13 cellular contexts compared by ENCODE assay signal in genomic region chr22:26481112-26481693, GRCh38. TPM values are rescaled to one million over a fixed set of nuclear protein-coding genes. Genes with fewer than 3 reads are reported as not detected.
DNase-seq lines count a peak whose midpoint lies in the region; ATAC-seq, FAIRE-seq and TF ChIP-seq lines count a peak whose summit lies in the region.
"Had no signal": no experiment of that assay in that cellular context is flagged by ENCODE, and none has a peak within 500 bp of the region (broad histone marks: within the 10 kb centered on the region; RNA-seq: fewer than 3 reads in every experiment).

No MANE protein-coding gene starts in this region.

- H2BK12ac ChIP-seq in trophoblast cell (ENCODE audit: low read length): no peak overlapping the region

- H2BK5ac ChIP-seq in trophoblast cell (ENCODE audit: low read depth, low read length, poor library complexity): no peak overlapping the region

- ATAC-seq in HG03442 (IDR thresholded peaks at IDR 0.05; ENCODE audit: unreplicated experiment): no peak
- ATAC-seq: left cardiac atrium had no signal

- H4K8ac ChIP-seq in trophoblast cell (ENCODE audit: low read depth, low read length): no peak overlapping the region

- H3K27ac ChIP-seq in trophoblast cell (ENCODE audit: low read depth, low read length) (no peak overlapping the region), WERI-Rb-1 (no peak overlapping the region; the same call in 1 of the 2 replicates)
- H3K27ac ChIP-seq: ovary, SJSA1, thyroid gland had no signal

- no peak overlapping the region for H3K4me3 ChIP-seq in bronchial epithelial cell (ENCODE audit: low read depth, low read length)
- H3K4me3 ChIP-seq in trophoblast cell (ENCODE audit: low read depth, low read length): no peak overlapping the region
- H3K4me3 ChIP-seq in WERI-Rb-1 (ENCODE audit: low read depth, low read length): no peak overlapping the region
- H3K4me3 ChIP-seq: ovary, SJSA1, thyroid gland had no signal

- no peak overlapping the region for H4K12ac ChIP-seq in trophoblast cell (ENCODE audit: low read depth, low read length)

- no peaks in the 10 kb centered on the region for H3K27me3 ChIP-seq in bronchial epithelial cell (ENCODE audit: control insufficient read depth, insufficient read depth, low read length)
- H3K27me3 ChIP-seq in trophoblast cell (ENCODE audit: insufficient read depth, low read length): no peaks in the 10 kb centered on the region
- no peaks in the 10 kb centered on the region for H3K27me3 ChIP-seq in WERI-Rb-1 (ENCODE audit: insufficient read depth, low read depth, severe bottlenecking)
- H3K27me3 ChIP-seq: ovary, SJSA1, thyroid gland had no signal

- H3K9me3 ChIP-seq in trophoblast cell (ENCODE audit: insufficient read depth, low read depth, low read length) (no peaks in the 10 kb centered on the region), WERI-Rb-1 (ENCODE audit: severe bottlenecking) (peaks cover 3% of the 10 kb centered on the region)
- H3K9me3 ChIP-seq: ovary, SJSA1, thyroid gland had no signal

- H3K9ac ChIP-seq in trophoblast cell (ENCODE audit: low read length): no peak overlapping the region

- H2BK120ac ChIP-seq in trophoblast cell (ENCODE audit: insufficient read depth, low read length, poor library complexity): no peak overlapping the region

- H3K18ac ChIP-seq in trophoblast cell (ENCODE audit: low read length): no peak overlapping the region

- FAIRE-seq in bronchial epithelial cell (lab: Jason Lieb, UNC): no peak

- H3K4me2 ChIP-seq in trophoblast cell (ENCODE audit: low read length): peak overlapping the region; percentile 11

- TF ChIP-seq CTCF in bronchial epithelial cell (IDR thresholded peaks at IDR 0.05; ENCODE audit: insufficient read depth, low read length, severe bottlenecking) (no peak), WERI-Rb-1 (IDR thresholded peaks at IDR 0.05; ENCODE audit: low read depth, low read length) (no peak)

- DNase-seq in SIG-M5 treated with dmso at 0.1 percent for 504 hours (lab: John Stamatoyannopoulos, UW; ENCODE audit: unreplicated experiment): peak; percentile 39
- DNase-seq in SIG-M5 (lab: John Stamatoyannopoulos, UW): no peak
- DNase-seq in NCI-H82 (lab: John Stamatoyannopoulos, UW): peak; percentile 72
- DNase-seq in bronchial epithelial cell (ENCODE audit: low read depth): peak; percentile 17
- DNase-seq in trophoblast cell: no peak
- DNase-seq in WERI-Rb-1: no peak
- DNase-seq in NCI-H1436 (lab: John Stamatoyannopoulos, UW): no peak
- DNase-seq: left cardiac atrium, NCI-H2171, ovary, thyroid gland had no signal

- H3K36me3 ChIP-seq in bronchial epithelial cell (ENCODE audit: control insufficient read depth, insufficient read depth, low read length) (peaks cover 5% of the 10 kb centered on the region), trophoblast cell (ENCODE audit: control insufficient read depth in 1 of 2, insufficient read depth in 2 of 2, low read length in 2 of 2) (peaks cover 3 to 7% of the 10 kb centered on the region in 2 experiments), WERI-Rb-1 (peaks cover 12% of the 10 kb centered on the region)
- H3K36me3 ChIP-seq: ovary had no signal

- H4K91ac ChIP-seq in trophoblast cell (ENCODE audit: low read depth, low read length): no peak overlapping the region

- H3K79me2 ChIP-seq in trophoblast cell (ENCODE audit: control insufficient read depth, insufficient read depth, low read length, poor library complexity): peaks cover 7% of the 10 kb centered on the region

- H3K23ac ChIP-seq in trophoblast cell (ENCODE audit: low read length): no peak overlapping the region

- H2AFZ ChIP-seq in trophoblast cell (ENCODE audit: insufficient read depth, low read length, poor library complexity): no peak overlapping the region

- no peak overlapping the region for H2AK5ac ChIP-seq in trophoblast cell (ENCODE audit: low read length)

- no peak overlapping the region for H3K4ac ChIP-seq in trophoblast cell (ENCODE audit: low read depth, low read length)

- H3K79me1 ChIP-seq in trophoblast cell (ENCODE audit: low read length): peaks cover 13% of the 10 kb centered on the region

- H3K14ac ChIP-seq in trophoblast cell (ENCODE audit: low read length): no peak overlapping the region

- H3K4me1 ChIP-seq in trophoblast cell (ENCODE audit: control insufficient read depth in 1 of 2, insufficient read depth in 2 of 2, low read length in 2 of 2): peaks cover 10 to 24% of the 10 kb centered on the region in 2 experiments

- WGBS in trophoblast cell (ENCODE audit: extremely low coverage, insufficient coverage, insufficient read length): no CpG with 5 or more reads among the region's 6 CpGs

RNA-seq across cellular contexts. Expression of gene HPS4, which starts 2.4 kb away (rescaled TPM):
- 28.3 and 29.5 TPM in 2 replicates for total RNA-seq in bronchial epithelial cell
- polyA plus RNA-seq in trophoblast cell (2013): 22.6 and 24.1 TPM in 2 replicates

RNA-seq across cellular contexts. Expression of gene SRRD, which starts 2.5 kb away (rescaled TPM):
- total RNA-seq in bronchial epithelial cell: 13.3 and 26.6 TPM in 2 replicates
- polyA plus RNA-seq in trophoblast cell (2013): 15.4 and 15.8 TPM in 2 replicates

RNA-seq across cellular contexts. Expression of gene TFIP11, which starts 31.1 kb away (rescaled TPM):
- total RNA-seq in bronchial epithelial cell: 30.9 and 36.9 TPM in 2 replicates
- polyA plus RNA-seq in trophoblast cell (2013): 27.7 and 27.8 TPM in 2 replicates

RNA-seq across cellular contexts. Expression of gene ASPHD2, which starts 52.1 kb away (rescaled TPM):
- 3.4 and 3.8 TPM in 2 replicates for total RNA-seq in bronchial epithelial cell
- 9.5 and 9.9 TPM in 2 replicates for polyA plus RNA-seq in trophoblast cell (2013)

Comparison
In these comparisons a context has a peak if more than half of its experiments do, and no peak if none do; other contexts are left out.
1. DNase-seq: peak in SIG-M5 treated with dmso at 0.1 percent for 504 hours (single experiment), NCI-H82 (single experiment) and bronchial epithelial cell (single experiment); none in SIG-M5 (single experiment), trophoblast cell (0 of 2), WERI-Rb-1 (single experiment) and NCI-H1436 (single experiment).